10 cellular contexts compared by ENCODE assay signal in the genomic region with DNA sequence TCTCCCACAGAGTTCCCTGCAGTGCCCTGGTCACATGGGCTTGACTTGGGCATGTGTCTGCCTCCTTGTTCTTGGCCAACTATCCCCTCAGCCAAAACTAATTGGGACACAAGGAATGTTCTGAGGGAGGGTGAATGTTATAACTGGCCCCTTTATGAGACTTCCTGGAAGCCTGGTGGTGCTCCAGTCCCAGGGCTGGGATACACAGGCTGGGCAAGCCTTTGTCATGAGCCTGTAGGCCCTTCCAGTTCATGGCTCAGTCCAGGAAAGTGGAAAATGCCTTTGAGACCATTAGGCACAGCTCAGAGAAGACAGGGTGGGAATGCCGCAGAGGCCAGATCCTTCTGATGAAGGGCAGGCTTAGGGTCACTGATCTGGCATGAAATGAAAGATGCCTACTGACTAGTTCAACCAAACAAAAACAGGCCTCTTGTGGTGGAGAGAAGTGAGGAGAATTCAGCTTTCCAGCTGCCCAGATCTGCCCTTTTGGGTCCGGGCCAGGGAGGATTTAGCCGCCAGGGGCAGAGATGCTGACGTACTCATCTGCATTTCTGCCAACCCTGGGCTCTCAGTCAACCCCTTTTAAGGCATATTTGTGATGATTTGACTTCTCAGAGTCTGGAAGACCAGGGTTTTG.
DNase-seq lines count a peak whose midpoint lies in the region; ATAC-seq, FAIRE-seq and TF ChIP-seq lines count a peak whose summit lies in the region.
"Had no signal": no experiment of that assay in that cellular context is flagged by ENCODE, and none has a peak within 500 bp of the region (broad histone marks: within the 10 kb centered on the region; RNA-seq: fewer than 3 reads in every experiment).

No MANE protein-coding gene starts in this region.

- CTCF ChIA-PET in T-cell (lab: Charles Lee), result interaction anchor here in 1 of 2 donors (0.6 kb wide), 1 partner anchor 149 kb away, joined by 3 read pairs; no protein-coding TSS in a partner anchor

- H3K4me3 ChIP-seq in fibroblast of mammary gland (ENCODE audit: control insufficient read depth, low read depth, low read length), result no peak overlapping the region

- peaks cover 0 to 6% (median 0%) of the 10 kb centered on the region in 3 donors for H3K9me3 Mint-ChIP-seq in T-cell

- ATAC-seq in T-cell (replicated peaks in 1 of 4), result no peak

- no peak for FAIRE-seq in D721Med (lab: Jason Lieb, UNC)

- H3K27ac Mint-ChIP-seq in T-cell, result no peak overlapping the region

- H3K36me3 Mint-ChIP-seq in T-cell, result no peaks in the 10 kb centered on the region

- POLR2A ChIA-PET in T-cell (lab: Charles Lee), result no interaction called here

- TF ChIP-seq CTCF in fibroblast of mammary gland (conservative IDR thresholded peaks at IDR 0.05; ENCODE audit: control insufficient read depth, insufficient read depth, low read depth, low read length) (no peak), D721Med (IDR thresholded peaks at IDR 0.05; ENCODE audit: insufficient read depth, missing control alignments) (no peak)

- no peak overlapping the region for H3K4me3 Mint-ChIP-seq in T-cell

- H3K27me3 Mint-ChIP-seq in T-cell, result no peaks in the 10 kb centered on the region

- H3K4me1 Mint-ChIP-seq in T-cell, result no peaks in the 10 kb centered on the region

- DNase-seq in NCI-H1092 treated with DMSO at 0.1 percent for 48 hours (lab: John Stamatoyannopoulos, UW), result peak; percentile 9
- DNase-seq in NCI-H1092 (lab: John Stamatoyannopoulos, UW), result no peak
- peak; percentile 22 for DNase-seq in fibroblast of mammary gland (ENCODE audit: low read depth)
- peak; percentile 82 for DNase-seq in myocyte (ENCODE audit: low read depth)
- DNase-seq in stimulated activated CD4-positive, alpha-beta T cell treated with anti-CD3 and anti-CD28 coated beads, Interleukin-15, amount 100 ng/mL, for 24 hours, result no peak
- DNase-seq in D721Med (ENCODE audit: insufficient read length, low spot score), result no peak
- DNase-seq in activated CD8-positive, alpha-beta memory T cell treated with anti-CD3 and anti-CD28 coated beads, Interleukin-2, amount 50 U/mL, for 48 hours, result no peak
- DNase-seq in T-cell, result no peak
- DNase-seq: 8988T; activated CD4-positive, CD25-positive, alpha-beta regulatory T cell treated with anti-CD3 and anti-CD28 coated beads, Interleukin-2, amount 50 U/mL, for 72 hours had no signal

Comparison
In these comparisons a context has a peak if more than half of its experiments do, and no peak if none do; other contexts are left out.
1. DNase-seq: peak in NCI-H1092 treated with DMSO at 0.1 percent for 48 hours (single experiment), fibroblast of mammary gland (single experiment) and myocyte (single experiment); none in NCI-H1092 (single experiment), stimulated activated CD4-positive, alpha-beta T cell treated with anti-CD3 and anti-CD28 coated beads, Interleukin-15, amount 100 ng/mL, for 24 hours (single experiment), D721Med (single experiment), activated CD8-positive, alpha-beta memory T cell treated with anti-CD3 and anti-CD28 coated beads, Interleukin-2, amount 50 U/mL, for 48 hours (single experiment) and T-cell (0 of 34).